Comparison of ENCODE assay signal across 10 cellular contexts in genomic region chr2:241844831-241845578, GRCh38. TPM values are rescaled to one million over a fixed set of nuclear protein-coding genes. Genes with fewer than 3 reads are reported as not detected.
DNase-seq lines count a peak whose midpoint lies in the region; ATAC-seq, FAIRE-seq and TF ChIP-seq lines count a peak whose summit lies in the region.
"Had no signal": no experiment of that assay in that cellular context is flagged by ENCODE, and none has a peak within 500 bp of the region (broad histone marks: within the 10 kb centered on the region; RNA-seq: fewer than 3 reads in every experiment).

No MANE protein-coding gene starts in this region.

- TF ChIP-seq CTCF in A549 (IDR thresholded peaks at IDR 0.05) (no peak), GM23338 (conservative IDR thresholded peaks at IDR 0.05; ENCODE audit: low read depth in 2 of 2) (no peak), GM12878 (IDR thresholded peaks at IDR 0.05 in 2 of 3, conservative IDR thresholded peaks at IDR 0.05 in 1 of 3; ENCODE audit: control insufficient read depth in 2 of 3, extremely low read depth in 1 of 3, insufficient read depth in 1 of 3, low read depth in 3 of 3, low read length in 3 of 3) (no peak)

- TF ChIP-seq POLR2A in A549 (IDR thresholded peaks at IDR 0.05; ENCODE audit: low read length): no peak
- no peak for TF ChIP-seq POLR2A in GM12878 (IDR thresholded peaks at IDR 0.05; ENCODE audit: low read depth, low read length)
- TF ChIP-seq POLR2A in H54 (IDR thresholded peaks at IDR 0.05; ENCODE audit: low read depth, low read length): no peak

- no peak overlapping the region for H3K27ac Mint-ChIP-seq in GM23338
- peak overlapping the region in 5 of 10 donors; percentile 17 to 67 (median 56) for H3K27ac Mint-ChIP-seq in naive thymus-derived CD8-positive, alpha-beta T cell

- H3K4me3 ChIP-seq in A549 (no peak overlapping the region; the same call in 2 of the 3 replicates), GM23338 (peak overlapping the region; percentile 51; the same call in 1 of the 2 replicates), GM12878 (no peak overlapping the region)

- no peaks in the 10 kb centered on the region for H3K9me3 ChIP-seq in A549
- H3K9me3 ChIP-seq in GM12878 (replicated peaks; ENCODE audit: control insufficient read depth, insufficient read depth, low read length): no peaks in the 10 kb centered on the region

- intact Hi-C loops in GM12878 (cut with micrococcal nuclease; ENCODE audit: unreplicated experiment): loop anchor here (5.0 to 10.0 kb wide), 2 partner anchors 43 to 110 kb away; partner anchors contain the start of gene D2HGDH

- peaks cover 22% of the 10 kb centered on the region for H3K27me3 ChIP-seq in GM23338 (ENCODE audit: insufficient read depth)
- H3K27me3 ChIP-seq in GM12878 (replicated peaks in 1 of 2; ENCODE audit: control insufficient read depth in 2 of 2, insufficient read depth in 2 of 2, low read length in 1 of 2): no peaks in the 10 kb centered on the region; a peak in 1 of 4 replicates

- H3K36me3 ChIP-seq in GM23338 (ENCODE audit: insufficient read depth): no peaks in the 10 kb centered on the region
- no peaks in the 10 kb centered on the region for H3K36me3 ChIP-seq in GM12878 (ENCODE audit: control insufficient read depth in 2 of 2, insufficient read depth in 2 of 2, low read length in 1 of 2)

- POLR2A ChIA-PET in A549 (lab: Yijun Ruan, JAX) (no interaction called here), GM12878 (lab: Charles Lee) (interaction anchor here (0.6 to 1.8 kb wide), 4 partner anchors 14 to 208 kb away, joined by 3 to 26 read pairs (median 7); partner anchors contain the start of genes ING5 and PDCD1)
- POLR2A ChIA-PET in naive thymus-derived CD8-positive, alpha-beta T cell (lab: Charles Lee): interaction anchor here (2.0 to 2.5 kb wide), 2 partner anchors 15 to 22 kb away, joined by 7 read pairs; no protein-coding TSS in a partner anchor

- H3K4me1 ChIP-seq in A549 (peaks cover 5% of the 10 kb centered on the region; the same call in 1 of the 3 replicates), GM23338 (ENCODE audit: insufficient read depth) (no peaks in the 10 kb centered on the region; the same call in 1 of the 2 replicates), GM12878 (ENCODE audit: control insufficient read depth, insufficient read depth, low read length) (peaks cover 23% of the 10 kb centered on the region)

- ATAC-seq in A549: no peak
- ATAC-seq in GM23338: no peak
- no peak for ATAC-seq in GM12878
- no peak for ATAC-seq in naive thymus-derived CD8-positive, alpha-beta T cell
- ATAC-seq in HG02642 (IDR thresholded peaks at IDR 0.05; ENCODE audit: poor library complexity, unreplicated experiment): no peak

- 93% methylated on average over 21 of the region's 37 CpGs for WGBS in A549 (ENCODE audit: missing lambda C conversion rate)
- WGBS in GM12878 (ENCODE audit: insufficient coverage, insufficient replicate concordance, low lambda C conversion rate, missing lambda C conversion rate): 92% methylated on average over 32 of the region's 37 CpGs

- TSS peak; percentile 63 for BruUV-seq in GM12878 (replicated peaks; lab: Mats Ljungman, UMichigan)

- H3K9me2 ChIP-seq in GM23338 (ENCODE audit: insufficient read depth): no peaks in the 10 kb centered on the region

- no peak for TF ChIP-seq EP300 in A549 (IDR thresholded peaks at IDR 0.05)
- TF ChIP-seq EP300 in GM12878 (IDR thresholded peaks at IDR 0.05; ENCODE audit: borderline replicate concordance in 1 of 2, control insufficient read depth in 1 of 2, low read depth in 2 of 2, low read length in 2 of 2): no peak

- in situ Hi-C loops in GM12878 (cut with MboI): no loop called here

- RAD21 ChIA-PET in GM12878 (lab: Charles Lee; ENCODE audit: unreplicated experiment): interaction anchor here (0.9 to 1.2 kb wide), 3 partner anchors 15 to 112 kb away, joined by 3 to 16 read pairs (median 5); no protein-coding TSS in a partner anchor

- H4K20me1 ChIP-seq in GM23338 (replicated peaks; ENCODE audit: insufficient read depth): no peaks in the 10 kb centered on the region
- no peaks in the 10 kb centered on the region for H4K20me1 ChIP-seq in GM12878 (ENCODE audit: control insufficient read depth, insufficient read depth)

- CTCF ChIA-PET in A549 (lab: Yijun Ruan, JAX): interaction anchor here (0.9 to 1.3 kb wide), 4 partner anchors 9 to 33 kb away, joined by 3 to 5 read pairs (median 4); no protein-coding TSS in a partner anchor
- CTCF ChIA-PET in GM12878 (lab: Yijun Ruan, JAX): no interaction called here

- no peaks in the 10 kb centered on the region for H3F3A ChIP-seq in GM23338 (replicated peaks; ENCODE audit: low read depth)

- no peaks in the 10 kb centered on the region for H3K9me3 Mint-ChIP-seq in GM23338
- no peaks in the 10 kb centered on the region for H3K9me3 Mint-ChIP-seq in naive thymus-derived CD8-positive, alpha-beta T cell

- H3K27ac ChIP-seq in A549: peak overlapping the region in 1 of 2 experiments; percentile 91; a peak in 2 of 6 replicates
- no peak overlapping the region for H3K27ac ChIP-seq in GM23338 (ENCODE audit: low read depth)
- H3K27ac ChIP-seq in GM12878 (ENCODE audit: control insufficient read depth, insufficient read depth): no peak overlapping the region

- SMC1A ChIA-PET in GM12878 (lab: Charles Lee; ENCODE audit: uncharacterized antibody, unreplicated experiment): interaction anchor here (0.8 to 1.4 kb wide), 6 partner anchors 13 to 82 kb away, joined by 3 to 6 read pairs (median 4); partner anchors contain the start of gene RTP5

- peak overlapping the region; percentile 39; the same call in 1 of the 2 replicates for H3K9ac ChIP-seq in GM12878 (ENCODE audit: control insufficient read depth, insufficient read depth, low read length)

- no peaks in the 10 kb centered on the region for H3K36me3 Mint-ChIP-seq in GM23338 (ENCODE audit: low read depth)
- H3K36me3 Mint-ChIP-seq in naive thymus-derived CD8-positive, alpha-beta T cell: no peaks in the 10 kb centered on the region

- peaks cover 38% of the 10 kb centered on the region for H3K27me3 Mint-ChIP-seq in GM23338 (ENCODE audit: insufficient read depth, low read depth, poor library complexity)
- peaks cover 0 to 4% (median 0%) of the 10 kb centered on the region in 5 donors for H3K27me3 Mint-ChIP-seq in naive thymus-derived CD8-positive, alpha-beta T cell

- peak overlapping the region; percentile 93 for H3K4me2 ChIP-seq in A549
- H3K4me2 ChIP-seq in GM23338: no peak overlapping the region
- H3K4me2 ChIP-seq in GM12878 (ENCODE audit: control insufficient read depth, insufficient read depth): peak overlapping the region; percentile 72; the same call in 1 of the 2 replicates

- peak overlapping the region; percentile 77 for H3K4me3 Mint-ChIP-seq in GM23338
- peak overlapping the region; percentile 62 to 86 (median 78) for H3K4me3 Mint-ChIP-seq in naive thymus-derived CD8-positive, alpha-beta T cell

- FAIRE-seq in A549 (lab: Jason Lieb, UNC): no peak
- peak; percentile 57 for FAIRE-seq in GM12878 (lab: Jason Lieb, UNC)
- FAIRE-seq in H54 (lab: Jason Lieb, UNC): no peak

- no peaks in the 10 kb centered on the region for H3K79me2 ChIP-seq in GM23338 (replicated peaks; ENCODE audit: insufficient read depth)
- no peaks in the 10 kb centered on the region for H3K79me2 ChIP-seq in GM12878 (ENCODE audit: control insufficient read depth, insufficient read depth, low read length)

- H2AFZ ChIP-seq in GM23338: no peak overlapping the region
- H2AFZ ChIP-seq in GM12878 (ENCODE audit: control insufficient read depth, low read depth, low read length): no peak overlapping the region

- no peak for DNase-seq in A549 (ENCODE audit: low read depth in 1 of 2, low spot score in 1 of 2)
- DNase-seq in GM23338 (ENCODE audit: low spot score): no peak
- DNase-seq in GM12878 (ENCODE audit: low read depth, low spot score): no peak
- DNase-seq in naive thymus-derived CD8-positive, alpha-beta T cell: peak in 1 of 10 donors; percentile 55
- DNase-seq in GDM1 (lab: John Stamatoyannopoulos, UW): no peak
- DNase-seq in H54 (ENCODE audit: insufficient read length, low spot score): no peak
- no peak for DNase-seq in NCI-H1436 treated with DMSO at 0.1 percent for 48 hours (lab: John Stamatoyannopoulos, UW)

- peaks cover 7% of the 10 kb centered on the region for H3K4me1 Mint-ChIP-seq in GM23338
- peaks cover 16 to 38% (median 28%) of the 10 kb centered on the region in 4 donors for H3K4me1 Mint-ChIP-seq in naive thymus-derived CD8-positive, alpha-beta T cell

- TF ChIP-seq RAD21 in A549 (conservative IDR thresholded peaks at IDR 0.05 in 1 of 2, IDR thresholded peaks at IDR 0.05 in 1 of 2) (no peak), GM12878 (IDR thresholded peaks at IDR 0.05; ENCODE audit: insufficient read depth, low read depth, low read length) (no peak)

RNA-seq across cellular contexts. Expression of gene PDCD1, which starts 13.7 kb away (rescaled TPM):
- polyA plus RNA-seq in A549 (2011; rRNA removed) (not detected in 2 replicates), A549 (2017; fragmentation: RNase III; extraction: RNeasy Plus Mini Kit Qiagen cat#74134 plus additional on column Dnase treatment) (not detected in 3 replicates), GM23338 (2016; fragmentation: Nextera tagmentation; extraction: Ambion mirVana) (0.23 and 0.34 TPM in 2 replicates), GM12878 (2011; rRNA removed) (3.8 and 6.4 TPM in 2 replicates), GM12878 (2014; fragmentation: Illumina TruSeq; extraction: Trizol) (0.62 TPM in 1 of 2 replicates, not detected in the other), GM12878 (2014; fragmentation: Nextera tagmentation; extraction: Ambion mirVana) (not detected), GM12878 (2014; rRNA removed) (4.2 and 4.6 TPM in 2 replicates), GM12878 (2016; fragmentation: Nextera tagmentation; extraction: Ambion mirVana) (1 to 10 TPM; 1.4 to 1.9 TPM)
- polyA plus RNA-seq in A549 (2012; cell fraction: cytosol; rRNA removed): not detected in 2 replicates
- polyA plus RNA-seq in A549 (2012; cell fraction: nucleus; rRNA removed): not detected in 2 replicates
- polyA minus RNA-seq in A549 (2011; rRNA and poly(A)+ RNA removed): not detected in 2 replicates
- total RNA-seq in GM23338 (2014; rRNA removed; shearing (Covaris generic)): 0.38 and 1.8 TPM in 2 replicates
- 10.1 and 11.8 TPM in 2 replicates for total RNA-seq in GM12878 (2013; cell fraction: nucleolus; rRNA removed)
- total RNA-seq in GM12878 (2014; rRNA removed) (3.7 and 3.9 TPM in 2 replicates), GM12878 (2014; rRNA removed; fragmentation: Illumina TruSeq; extraction: Trizol) (1.1 and 1.5 TPM in 2 replicates), GM12878 (2021) (3.6 and 4.0 TPM in 2 replicates)
- 1.2 TPM for polyA plus RNA-seq in GM12878 (2011; ENCODE audit: low read depth)
- 11.9 and 20.2 TPM in 2 replicates for polyA plus RNA-seq in GM12878 (2011; cell fraction: cytosol; rRNA removed)
- 23.7 and 25.2 TPM in 2 replicates for polyA plus RNA-seq in GM12878 (2011; cell fraction: nucleus; rRNA removed)
- 5.5 and 7.3 TPM in 2 replicates for polyA plus RNA-seq in GM12878 (2012)
- 2.3 and 12.1 TPM in 2 replicates for polyA minus RNA-seq in GM12878 (2011; rRNA and poly(A)+ RNA removed)
- polyA minus RNA-seq in GM12878 (2011; cell fraction: cytosol; rRNA and poly(A)+ RNA removed): 5.8 and 7.2 TPM in 2 replicates
- polyA minus RNA-seq in GM12878 (2011; cell fraction: nucleus; rRNA and poly(A)+ RNA removed): 3.0 and 4.2 TPM in 2 replicates
- total RNA-seq in naive thymus-derived CD8-positive, alpha-beta T cell: under 1 TPM; 0.23 to 0.47 TPM
- polyA plus RNA-seq in naive thymus-derived CD8-positive, alpha-beta T cell: 1 to 10 TPM in 1 of 3 donors, under 1 TPM in 2; 0.15 to 6.0 (median 0.60) TPM
- total RNA-seq: lung microvascular endothelial cell had no signal

RNA-seq across cellular contexts. Expression of gene RTP5, which starts 24.5 kb away (rescaled TPM):
- polyA plus RNA-seq in A549 (2011; rRNA removed) (not detected in 2 replicates), A549 (2017; fragmentation: RNase III; extraction: RNeasy Plus Mini Kit Qiagen cat#74134 plus additional on column Dnase treatment) (not detected in 3 replicates), GM23338 (2016; fragmentation: Nextera tagmentation; extraction: Ambion mirVana) (not detected in 2 replicates), GM12878 (2011; rRNA removed) (not detected in 2 replicates), GM12878 (2014; fragmentation: Illumina TruSeq; extraction: Trizol) (not detected in 2 replicates), GM12878 (2014; fragmentation: Nextera tagmentation; extraction: Ambion mirVana) (not detected), GM12878 (2014; rRNA removed) (0.05 TPM in 1 of 2 replicates, not detected in the other), GM12878 (2016; fragmentation: Nextera tagmentation; extraction: Ambion mirVana) (not detected)
- polyA plus RNA-seq in A549 (2012; cell fraction: cytosol; rRNA removed): not detected in 2 replicates
- polyA plus RNA-seq in A549 (2012; cell fraction: nucleus; rRNA removed): not detected in 2 replicates
- not detected in 2 replicates for polyA minus RNA-seq in A549 (2011; rRNA and poly(A)+ RNA removed)
- 0.50 TPM in 1 of 2 replicates, not detected in the other for total RNA-seq in GM23338 (2014; rRNA removed; shearing (Covaris generic))
- total RNA-seq in GM12878 (2013; cell fraction: nucleolus; rRNA removed): not detected in 2 replicates
- total RNA-seq in GM12878 (2014; rRNA removed) (not detected in 2 replicates), GM12878 (2014; rRNA removed; fragmentation: Illumina TruSeq; extraction: Trizol) (not detected in 2 replicates), GM12878 (2021) (not detected in 2 replicates)
- polyA plus RNA-seq in GM12878 (2011; ENCODE audit: low read depth): not detected
- polyA plus RNA-seq in GM12878 (2011; cell fraction: cytosol; rRNA removed): not detected in 2 replicates
- 0.07 and 0.09 TPM in 2 replicates for polyA plus RNA-seq in GM12878 (2011; cell fraction: nucleus; rRNA removed)
- polyA plus RNA-seq in GM12878 (2012): 0.15 and 0.17 TPM in 2 replicates
- polyA minus RNA-seq in GM12878 (2011; rRNA and poly(A)+ RNA removed): not detected in 2 replicates
- not detected in 2 replicates for polyA minus RNA-seq in GM12878 (2011; cell fraction: cytosol; rRNA and poly(A)+ RNA removed)
- polyA minus RNA-seq in GM12878 (2011; cell fraction: nucleus; rRNA and poly(A)+ RNA removed): not detected in 2 replicates
- not detected for total RNA-seq in naive thymus-derived CD8-positive, alpha-beta T cell
- not detected for polyA plus RNA-seq in naive thymus-derived CD8-positive, alpha-beta T cell
- total RNA-seq: esophagus mucosa, lung microvascular endothelial cell had no signal

RNA-seq across cellular contexts. Expression of gene NEU4, which starts 36.0 kb away (rescaled TPM):
- polyA plus RNA-seq in A549 (2011; rRNA removed) (0.08 and 0.13 TPM in 2 replicates), A549 (2017; fragmentation: RNase III; extraction: RNeasy Plus Mini Kit Qiagen cat#74134 plus additional on column Dnase treatment) (0.19 to 0.70 TPM (median 0.25 TPM) in 3 replicates), GM23338 (2016; fragmentation: Nextera tagmentation; extraction: Ambion mirVana) (0.12 and 0.29 TPM in 2 replicates), GM12878 (2011; rRNA removed) (not detected in 2 replicates), GM12878 (2014; fragmentation: Illumina TruSeq; extraction: Trizol) (0.01 TPM in 1 of 2 replicates, not detected in the other), GM12878 (2014; fragmentation: Nextera tagmentation; extraction: Ambion mirVana) (not detected), GM12878 (2014; rRNA removed) (0.08 and 0.14 TPM in 2 replicates), GM12878 (2016; fragmentation: Nextera tagmentation; extraction: Ambion mirVana) (under 1 TPM in 1 of 2 experiments, not detected in 1; 0.23 TPM)
- polyA plus RNA-seq in A549 (2012; cell fraction: cytosol; rRNA removed): 0.05 and 0.12 TPM in 2 replicates
- polyA plus RNA-seq in A549 (2012; cell fraction: nucleus; rRNA removed): 1.2 and 1.8 TPM in 2 replicates
- not detected in 2 replicates for polyA minus RNA-seq in A549 (2011; rRNA and poly(A)+ RNA removed)
- 0.62 and 1.2 TPM in 2 replicates for total RNA-seq in GM23338 (2014; rRNA removed; shearing (Covaris generic))
- total RNA-seq in GM12878 (2013; cell fraction: nucleolus; rRNA removed): 1.1 and 1.3 TPM in 2 replicates
- total RNA-seq in GM12878 (2014; rRNA removed) (0.05 and 0.06 TPM in 2 replicates), GM12878 (2014; rRNA removed; fragmentation: Illumina TruSeq; extraction: Trizol) (0.05 TPM in 1 of 2 replicates, not detected in the other), GM12878 (2021) (0.28 and 0.98 TPM in 2 replicates)
- not detected for polyA plus RNA-seq in GM12878 (2011; ENCODE audit: low read depth)
- polyA plus RNA-seq in GM12878 (2011; cell fraction: cytosol; rRNA removed): 0.06 and 0.12 TPM in 2 replicates
- polyA plus RNA-seq in GM12878 (2011; cell fraction: nucleus; rRNA removed): 0.24 and 0.32 TPM in 2 replicates
- polyA plus RNA-seq in GM12878 (2012): 0.31 and 0.56 TPM in 2 replicates
- polyA minus RNA-seq in GM12878 (2011; rRNA and poly(A)+ RNA removed): 0.05 TPM in 1 of 2 replicates, not detected in the other
- not detected in 2 replicates for polyA minus RNA-seq in GM12878 (2011; cell fraction: cytosol; rRNA and poly(A)+ RNA removed)
- 0.86 TPM in 1 of 2 replicates, not detected in the other for polyA minus RNA-seq in GM12878 (2011; cell fraction: nucleus; rRNA and poly(A)+ RNA removed)
- total RNA-seq in naive thymus-derived CD8-positive, alpha-beta T cell: not detected
- not detected for polyA plus RNA-seq in naive thymus-derived CD8-positive, alpha-beta T cell
- total RNA-seq: esophagus mucosa had no signal
